13 cellular contexts compared by ENCODE assay signal in genomic region chr1:1270813-1271212, GRCh38. TPM values are rescaled to one million over a fixed set of nuclear protein-coding genes. Genes with fewer than 3 reads are reported as not detected.
DNase-seq lines count a peak whose midpoint lies in the region; ATAC-seq, FAIRE-seq and TF ChIP-seq lines count a peak whose summit lies in the region.
"Had no signal": no experiment of that assay in that cellular context is flagged by ENCODE, and none has a peak within 500 bp of the region (broad histone marks: within the 10 kb centered on the region; RNA-seq: fewer than 3 reads in every experiment).

No MANE protein-coding gene starts in this region.

- H3K27me3 ChIP-seq in ACC112 (ENCODE audit: insufficient read depth, low read length) (no peaks in the 10 kb centered on the region), GM23248 (replicated peaks; ENCODE audit: insufficient read depth) (no peaks in the 10 kb centered on the region), astrocyte (ENCODE audit: insufficient read depth, low read length) (no peaks in the 10 kb centered on the region)

- H3K9ac ChIP-seq in GM23248 (peak overlapping the region; percentile 96), astrocyte (ENCODE audit: low read length) (peak overlapping the region; percentile 44)
- H3K9ac ChIP-seq: KMS-11 had no signal

- H3K4me1 ChIP-seq in ACC112 (ENCODE audit: control insufficient read depth, insufficient read depth, low read length, unreplicated experiment) = peaks cover 33% of the 10 kb centered on the region
- peaks cover 33% of the 10 kb centered on the region for H3K4me1 ChIP-seq in GM23248 (ENCODE audit: insufficient read depth)
- H3K4me1 ChIP-seq in astrocyte (ENCODE audit: insufficient read depth, low read length) = peaks cover 40% of the 10 kb centered on the region

- in situ Hi-C loops in GM23248 (cut with MboI) = no loop called here

- H3K4me3 ChIP-seq in ACC112 (ENCODE audit: low read depth, low read length) = peak overlapping the region; percentile 59
- peak overlapping the region; percentile 62 for H3K4me3 ChIP-seq in GM23248
- H3K4me3 ChIP-seq in astrocyte (ENCODE audit: insufficient read depth, low read depth, low read length) = no peak overlapping the region

- ATAC-seq in HG03521 (IDR thresholded peaks at IDR 0.05; ENCODE audit: unreplicated experiment) (no peak), GM19467 (IDR thresholded peaks at IDR 0.05; ENCODE audit: unreplicated experiment) (no peak)

- H3K79me2 ChIP-seq in ACC112 (ENCODE audit: control insufficient read depth, insufficient read depth, low read length, unreplicated experiment) = peaks cover 61% of the 10 kb centered on the region
- peaks cover 77% of the 10 kb centered on the region for H3K79me2 ChIP-seq in GM23248 (ENCODE audit: insufficient read depth)
- H3K79me2 ChIP-seq in astrocyte (ENCODE audit: insufficient read depth, low read length) = peaks cover 72% of the 10 kb centered on the region

- H3K36me3 ChIP-seq in ACC112 (ENCODE audit: insufficient read depth, low read length) = no peaks in the 10 kb centered on the region
- H3K36me3 ChIP-seq in GM23248 (ENCODE audit: low read depth) = 0 out of 2 replicates have a peak, but pooled peaks cover 2% of the 10 kb centered on the region
- no peaks in the 10 kb centered on the region for H3K36me3 ChIP-seq in astrocyte (ENCODE audit: insufficient read depth, low read length)

- peak overlapping the region; percentile 78 for H3K4me2 ChIP-seq in GM23248 (ENCODE audit: unreplicated experiment)
- peak overlapping the region; percentile 55 for H3K4me2 ChIP-seq in astrocyte (ENCODE audit: low read length)
- H3K4me2 ChIP-seq: KMS-11 had no signal

- H3K27ac Mint-ChIP-seq in astrocyte (ENCODE audit: unreplicated experiment) (peak overlapping the region; percentile 37), mesothelial cell of epicardium (peak overlapping the region; percentile 59)

- no peak for FAIRE-seq in astrocyte (lab: Jason Lieb, UNC)

- no peaks in the 10 kb centered on the region for H3K27me3 Mint-ChIP-seq in astrocyte (ENCODE audit: low read depth, unreplicated experiment)
- no peaks in the 10 kb centered on the region for H3K27me3 Mint-ChIP-seq in mesothelial cell of epicardium (ENCODE audit: low read depth)

- H3K9me3 ChIP-seq in GM23248 (ENCODE audit: low read depth) (no peaks in the 10 kb centered on the region), astrocyte (ENCODE audit: insufficient read depth, low read depth, low read length) (no peaks in the 10 kb centered on the region)

- TF ChIP-seq CTCF in astrocyte (IDR thresholded peaks at IDR 0.05; ENCODE audit: insufficient read depth, low read depth, low read length) (no peak), mesothelial cell of epicardium (IDR thresholded peaks at IDR 0.05; ENCODE audit: unreplicated experiment) (no peak)

- peak overlapping the region; percentile 85 for H3K4me3 Mint-ChIP-seq in astrocyte (ENCODE audit: unreplicated experiment)
- peak overlapping the region; percentile 65 for H3K4me3 Mint-ChIP-seq in mesothelial cell of epicardium

- H2AFZ ChIP-seq in ACC112 (ENCODE audit: low read length, unreplicated experiment) (no peak overlapping the region), GM23248 (no peak overlapping the region), astrocyte (ENCODE audit: low read depth, low read length) (no peak overlapping the region)

- peaks cover 11% of the 10 kb centered on the region for H3K36me3 Mint-ChIP-seq in astrocyte (ENCODE audit: low read depth, unreplicated experiment)
- H3K36me3 Mint-ChIP-seq in mesothelial cell of epicardium = peaks cover 8% of the 10 kb centered on the region

- H3K4me1 Mint-ChIP-seq in astrocyte (ENCODE audit: low read depth, unreplicated experiment) = peaks cover 34% of the 10 kb centered on the region
- peaks cover 33% of the 10 kb centered on the region for H3K4me1 Mint-ChIP-seq in mesothelial cell of epicardium

- peak; percentile 84 for DNase-seq in GM23248
- peak; percentile 57 for DNase-seq in astrocyte (ENCODE audit: low read depth)
- no peak for DNase-seq in mesothelial cell of epicardium (ENCODE audit: low spot score in 2 of 2, unreplicated experiment in 2 of 2)
- no peak for DNase-seq in SW 1271 (lab: John Stamatoyannopoulos, UW)
- no peak for DNase-seq in cortex of kidney (lab: John Stamatoyannopoulos, UW)
- DNase-seq: activated CD4-positive, alpha-beta T cell treated with anti-CD3 and anti-CD28 coated beads for 1 hour; cerebellar nuclear complex; DMS79 treated with DMSO at 0.1 percent for 48 hours; stimulated activated naive CD4-positive, alpha-beta T cell had no signal

- H3K9me3 Mint-ChIP-seq in astrocyte (ENCODE audit: unreplicated experiment) (no peaks in the 10 kb centered on the region), mesothelial cell of epicardium (no peaks in the 10 kb centered on the region)

- H3K27ac ChIP-seq in ACC112 (ENCODE audit: low read depth, low read length) = peak overlapping the region; percentile 51
- peak overlapping the region; percentile 80 for H3K27ac ChIP-seq in GM23248
- peak overlapping the region; percentile 6 for H3K27ac ChIP-seq in astrocyte (ENCODE audit: low read depth, low read length)
- H3K27ac ChIP-seq: KMS-11 had no signal

- 16 to 18% methylated on average over 7 of the region's 7 CpGs for WGBS in GM23248 (ENCODE audit: low coverage in 1 of 2, low lambda C conversion rate in 2 of 2, missing lambda C conversion rate in 2 of 2), 2 experiments

- no peaks in the 10 kb centered on the region for H3K9me2 ChIP-seq in GM23248 (ENCODE audit: insufficient read depth)

- H4K20me1 ChIP-seq in GM23248 (ENCODE audit: insufficient read depth) (no peaks in the 10 kb centered on the region), astrocyte (ENCODE audit: insufficient read depth, low read length) (peaks cover 52% of the 10 kb centered on the region)

- H3F3A ChIP-seq in GM23248 (ENCODE audit: insufficient read depth) = peaks cover 11% of the 10 kb centered on the region

RNA-seq across cellular contexts. Expression of gene UBE2J2, which starts 2.8 kb away (rescaled TPM):
- 49.7 and 51.0 TPM in 2 replicates for total RNA-seq in GM23248 (2014; rRNA removed; shearing (Covaris generic))
- polyA plus RNA-seq in GM23248 (2016; fragmentation: Nextera tagmentation; extraction: Ambion mirVana) = 63.5 and 68.0 TPM in 2 replicates
- 58.7 and 67.4 TPM in 2 replicates for total RNA-seq in astrocyte
- total RNA-seq in mesothelial cell of epicardium = 67.3 to 76.6 TPM (median 75.7 TPM) in 3 replicates

RNA-seq across cellular contexts. Expression of gene SCNN1D, which starts 9.4 kb away (rescaled TPM):
- 0.76 and 2.5 TPM in 2 replicates for total RNA-seq in GM23248 (2014; rRNA removed; shearing (Covaris generic))
- 0.46 and 0.55 TPM in 2 replicates for polyA plus RNA-seq in GM23248 (2016; fragmentation: Nextera tagmentation; extraction: Ambion mirVana)
- total RNA-seq in astrocyte (4.4 and 5.0 TPM in 2 replicates), mesothelial cell of epicardium (16.0 to 17.5 TPM (median 16.8 TPM) in 3 replicates)

RNA-seq across cellular contexts. Expression of gene C1QTNF12, which starts 24.3 kb away (rescaled TPM):
- 0.38 and 3.1 TPM in 2 replicates for total RNA-seq in GM23248 (2014; rRNA removed; shearing (Covaris generic))
- polyA plus RNA-seq in GM23248 (2016; fragmentation: Nextera tagmentation; extraction: Ambion mirVana) = 2.0 and 2.1 TPM in 2 replicates
- total RNA-seq in astrocyte = 3.9 and 4.7 TPM in 2 replicates
- total RNA-seq in mesothelial cell of epicardium = 10.2 to 12.2 TPM (median 10.4 TPM) in 3 replicates

RNA-seq across cellular contexts. Expression of gene ACAP3, which starts 36.9 kb away (rescaled TPM):
- total RNA-seq in GM23248 (2014; rRNA removed; shearing (Covaris generic)) = 58.6 and 68.0 TPM in 2 replicates
- polyA plus RNA-seq in GM23248 (2016; fragmentation: Nextera tagmentation; extraction: Ambion mirVana) = 11.6 and 11.8 TPM in 2 replicates
- total RNA-seq in astrocyte = 60.2 and 64.0 TPM in 2 replicates
- total RNA-seq in mesothelial cell of epicardium = 85.5 to 97.3 TPM (median 91.0 TPM) in 3 replicates

RNA-seq across cellular contexts. Expression of gene PUSL1, which starts 37.6 kb away (rescaled TPM):
- 36.2 and 46.5 TPM in 2 replicates for total RNA-seq in GM23248 (2014; rRNA removed; shearing (Covaris generic))
- polyA plus RNA-seq in GM23248 (2016; fragmentation: Nextera tagmentation; extraction: Ambion mirVana) = 28.3 and 30.9 TPM in 2 replicates
- total RNA-seq in astrocyte (28.0 and 29.4 TPM in 2 replicates), mesothelial cell of epicardium (12.7 to 14.5 TPM (median 14.2 TPM) in 3 replicates)

Comparison
In these comparisons a context has a peak if more than half of its experiments do, and no peak if none do; other contexts are left out.
1. H3K27ac ChIP-seq: peak in every context shown above with its lines; median percentile 80 in GM23248; 51 in ACC112; 6 in astrocyte.
2. DNase-seq: peak in GM23248 (single experiment) and astrocyte (single experiment); none in mesothelial cell of epicardium (0 of 2), SW 1271 (0 of 2) and cortex of kidney (single experiment).